In the genomic region with DNA sequence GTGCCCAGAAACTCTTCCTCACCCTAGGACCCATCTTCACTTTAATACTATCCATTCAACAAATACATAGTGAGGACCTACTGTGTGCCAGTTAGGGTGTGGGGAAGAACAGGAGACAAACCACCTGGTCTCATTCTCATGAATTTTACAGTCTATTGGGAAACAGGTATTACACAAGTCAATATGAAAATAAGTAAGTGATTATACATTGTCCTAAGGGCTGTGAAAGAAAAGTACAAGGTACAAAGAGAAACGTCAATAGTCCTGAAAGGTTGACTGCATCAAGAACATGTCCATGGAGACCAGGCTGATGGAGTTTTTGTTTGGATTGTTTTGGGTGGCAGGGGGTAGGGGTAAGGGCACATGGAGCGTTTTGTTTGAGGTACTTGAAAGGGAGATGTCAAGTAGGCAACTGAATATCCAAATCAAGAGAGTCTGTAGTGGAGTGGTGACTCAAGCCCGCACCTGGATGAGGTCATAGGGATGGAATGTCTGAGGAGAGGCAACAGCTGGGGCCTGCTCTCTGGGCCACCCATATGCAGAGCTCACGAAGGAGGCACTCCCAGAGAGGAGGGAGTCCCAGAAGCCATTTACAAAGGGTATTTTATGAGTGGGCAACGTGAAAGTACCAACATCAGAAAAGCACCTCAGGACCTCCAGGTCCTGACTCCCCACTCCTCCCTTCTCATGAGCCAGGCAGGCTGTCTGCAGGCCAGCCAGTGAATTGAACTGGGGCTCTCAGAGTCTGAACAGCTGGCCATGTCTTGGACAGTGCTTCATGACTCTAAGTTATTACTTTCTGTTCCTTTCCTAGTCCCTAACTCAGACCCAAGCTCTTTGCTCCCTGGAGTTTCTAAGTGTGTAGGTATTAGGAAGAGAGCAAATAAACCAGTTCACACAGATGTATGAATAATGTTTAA, we compare ENCODE assay signal across 2 cellular contexts.
A peak's percentile ranks its signal among the peaks of the same experiment; 100 is the strongest.
TF ChIP-seq lines count a peak whose summit lies in the region.

No MANE protein-coding gene starts in this region.

TF ChIP-seq in WTC11, 78 proteins besides CTCF, POLR2A, EP300 and RAD21:
- TF ChIP-seq ZNF317 (CRISPR knock-in tag; IDR thresholded peaks at IDR 0.05; ENCODE audit: borderline replicate concordance, low read depth), result no peak
- TF ChIP-seq, protein P1, sequence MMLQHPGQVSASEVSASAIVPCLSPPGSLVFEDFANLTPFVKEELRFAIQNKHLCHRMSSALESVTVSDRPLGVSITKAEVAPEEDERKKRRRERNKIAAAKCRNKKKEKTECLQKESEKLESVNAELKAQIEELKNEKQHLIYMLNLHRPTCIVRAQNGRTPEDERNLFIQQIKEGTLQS (CRISPR knock-in tag; conservative IDR thresholded peaks at IDR 0.05), result no peak
- no peak for TF ChIP-seq SMAD3 (CRISPR knock-in tag; IDR thresholded peaks at IDR 0.05; ENCODE audit: borderline replicate concordance)
- TF ChIP-seq NR1H2 (CRISPR knock-in tag; IDR thresholded peaks at IDR 0.05), result no peak
- TF ChIP-seq EMX1 (CRISPR knock-in tag; IDR thresholded peaks at IDR 0.05), result no peak
- TF ChIP-seq CREB1 (CRISPR knock-in tag; IDR thresholded peaks at IDR 0.05), result no peak
- no peak for TF ChIP-seq ZNF671 (CRISPR knock-in tag; IDR thresholded peaks at IDR 0.05)
- no peak for TF ChIP-seq CREM (CRISPR knock-in tag; IDR thresholded peaks at IDR 0.05)
- TF ChIP-seq, protein P2, sequence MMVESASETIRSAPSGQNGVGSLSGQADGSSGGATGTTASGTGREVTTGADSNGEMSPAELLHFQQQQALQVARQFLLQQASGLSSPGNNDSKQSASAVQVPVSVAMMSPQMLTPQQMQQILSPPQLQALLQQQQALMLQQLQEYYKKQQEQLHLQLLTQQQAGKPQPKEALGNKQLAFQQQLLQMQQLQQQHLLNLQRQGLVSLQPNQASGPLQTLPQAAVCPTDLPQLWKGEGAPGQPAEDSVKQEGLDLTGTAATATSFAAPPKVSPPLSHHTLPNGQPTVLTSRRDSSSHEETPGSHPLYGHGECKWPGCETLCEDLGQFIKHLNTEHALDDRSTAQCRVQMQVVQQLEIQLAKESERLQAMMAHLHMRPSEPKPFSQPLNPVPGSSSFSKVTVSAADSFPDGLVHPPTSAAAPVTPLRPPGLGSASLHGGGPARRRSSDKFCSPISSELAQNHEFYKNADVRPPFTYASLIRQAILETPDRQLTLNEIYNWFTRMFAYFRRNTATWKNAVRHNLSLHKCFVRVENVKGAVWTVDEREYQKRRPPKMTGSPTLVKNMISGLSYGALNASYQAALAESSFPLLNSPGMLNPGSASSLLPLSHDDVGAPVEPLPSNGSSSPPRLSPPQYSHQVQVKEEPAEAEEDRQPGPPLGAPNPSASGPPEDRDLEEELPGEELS (CRISPR knock-in tag; IDR thresholded peaks at IDR 0.05), result no peak
- TF ChIP-seq, protein P3, sequence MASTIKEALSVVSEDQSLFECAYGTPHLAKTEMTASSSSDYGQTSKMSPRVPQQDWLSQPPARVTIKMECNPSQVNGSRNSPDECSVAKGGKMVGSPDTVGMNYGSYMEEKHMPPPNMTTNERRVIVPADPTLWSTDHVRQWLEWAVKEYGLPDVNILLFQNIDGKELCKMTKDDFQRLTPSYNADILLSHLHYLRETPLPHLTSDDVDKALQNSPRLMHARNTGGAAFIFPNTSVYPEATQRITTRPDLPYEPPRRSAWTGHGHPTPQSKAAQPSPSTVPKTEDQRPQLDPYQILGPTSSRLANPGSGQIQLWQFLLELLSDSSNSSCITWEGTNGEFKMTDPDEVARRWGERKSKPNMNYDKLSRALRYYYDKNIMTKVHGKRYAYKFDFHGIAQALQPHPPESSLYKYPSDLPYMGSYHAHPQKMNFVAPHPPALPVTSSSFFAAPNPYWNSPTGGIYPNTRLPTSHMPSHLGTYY (CRISPR knock-in tag; IDR thresholded peaks at IDR 0.05), result no peak

TF ChIP-seq in HepG2, 621 proteins besides CTCF, POLR2A, EP300 and RAD21 (continued from another document and continues in another):
- TF ChIP-seq, protein P4, sequence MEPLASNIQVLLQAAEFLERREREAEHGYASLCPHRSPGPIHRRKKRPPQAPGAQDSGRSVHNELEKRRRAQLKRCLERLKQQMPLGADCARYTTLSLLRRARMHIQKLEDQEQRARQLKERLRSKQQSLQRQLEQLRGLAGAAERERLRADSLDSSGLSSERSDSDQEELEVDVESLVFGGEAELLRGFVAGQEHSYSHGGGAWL (CRISPR knock-in tag; IDR thresholded peaks at IDR 0.05), result no peak
- TF ChIP-seq, protein P5, sequence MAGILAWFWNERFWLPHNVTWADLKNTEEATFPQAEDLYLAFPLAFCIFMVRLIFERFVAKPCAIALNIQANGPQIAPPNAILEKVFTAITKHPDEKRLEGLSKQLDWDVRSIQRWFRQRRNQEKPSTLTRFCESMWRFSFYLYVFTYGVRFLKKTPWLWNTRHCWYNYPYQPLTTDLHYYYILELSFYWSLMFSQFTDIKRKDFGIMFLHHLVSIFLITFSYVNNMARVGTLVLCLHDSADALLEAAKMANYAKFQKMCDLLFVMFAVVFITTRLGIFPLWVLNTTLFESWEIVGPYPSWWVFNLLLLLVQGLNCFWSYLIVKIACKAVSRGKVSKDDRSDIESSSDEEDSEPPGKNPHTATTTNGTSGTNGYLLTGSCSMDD (CRISPR knock-in tag; IDR thresholded peaks at IDR 0.05), result no peak
- TF ChIP-seq, protein P6, sequence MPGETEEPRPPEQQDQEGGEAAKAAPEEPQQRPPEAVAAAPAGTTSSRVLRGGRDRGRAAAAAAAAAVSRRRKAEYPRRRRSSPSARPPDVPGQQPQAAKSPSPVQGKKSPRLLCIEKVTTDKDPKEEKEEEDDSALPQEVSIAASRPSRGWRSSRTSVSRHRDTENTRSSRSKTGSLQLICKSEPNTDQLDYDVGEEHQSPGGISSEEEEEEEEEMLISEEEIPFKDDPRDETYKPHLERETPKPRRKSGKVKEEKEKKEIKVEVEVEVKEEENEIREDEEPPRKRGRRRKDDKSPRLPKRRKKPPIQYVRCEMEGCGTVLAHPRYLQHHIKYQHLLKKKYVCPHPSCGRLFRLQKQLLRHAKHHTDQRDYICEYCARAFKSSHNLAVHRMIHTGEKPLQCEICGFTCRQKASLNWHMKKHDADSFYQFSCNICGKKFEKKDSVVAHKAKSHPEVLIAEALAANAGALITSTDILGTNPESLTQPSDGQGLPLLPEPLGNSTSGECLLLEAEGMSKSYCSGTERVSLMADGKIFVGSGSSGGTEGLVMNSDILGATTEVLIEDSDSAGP (CRISPR knock-in tag; IDR thresholded peaks at IDR 0.05; ENCODE audit: borderline replicate concordance), result 0 out of 2 replicates have a peak, but pooled peaks have one; percentile 7
- TF ChIP-seq MEF2D (CRISPR knock-in tag; IDR thresholded peaks at IDR 0.05) (no peak), ZNF557 (CRISPR knock-in tag; IDR thresholded peaks at IDR 0.05) (no peak), ZNF614 (CRISPR knock-in tag; IDR thresholded peaks at IDR 0.05; ENCODE audit: borderline replicate concordance) (peak; percentile 60), TCF7 (IDR thresholded peaks at IDR 0.05; ENCODE audit: low read depth) (peak; percentile 19; the same call in 1 of the 2 replicates), ZNF562 (CRISPR knock-in tag; IDR thresholded peaks at IDR 0.05; ENCODE audit: borderline replicate concordance) (no peak), ZFP82 (CRISPR knock-in tag; IDR thresholded peaks at IDR 0.05; ENCODE audit: borderline replicate concordance) (peak; percentile 75; the same call in 1 of the 2 replicates), CREM (IDR thresholded peaks at IDR 0.05) (peak; percentile 36; the same call in 1 of the 2 replicates), CREM (CRISPR knock-in tag; IDR thresholded peaks at IDR 0.05) (no peak), ZNF644 (CRISPR knock-in tag; IDR thresholded peaks at IDR 0.05; ENCODE audit: low read depth) (peak; percentile 47; the same call in 1 of the 2 replicates), NRL (CRISPR knock-in tag; IDR thresholded peaks at IDR 0.05; ENCODE audit: borderline replicate concordance) (no peak), ZNF670 (CRISPR knock-in tag; IDR thresholded peaks at IDR 0.05; ENCODE audit: borderline replicate concordance) (peak; percentile 25; the same call in 1 of the 2 replicates), ZNF749 (CRISPR knock-in tag; IDR thresholded peaks at IDR 0.05; ENCODE audit: borderline replicate concordance) (no peak), CREB1 (IDR thresholded peaks at IDR 0.05) (no peak; the same call in 1 of the 2 replicates), CREB1 (CRISPR knock-in tag; IDR thresholded peaks at IDR 0.05) (peak; percentile 59), ONECUT2 (CRISPR knock-in tag; IDR thresholded peaks at IDR 0.05) (peak; percentile 66; the same call in 1 of the 2 replicates), ZNF792 (CRISPR knock-in tag; IDR thresholded peaks at IDR 0.05) (0 out of 2 replicates have a peak, but pooled peaks have one; percentile 13)
- TF ChIP-seq, protein P7, sequence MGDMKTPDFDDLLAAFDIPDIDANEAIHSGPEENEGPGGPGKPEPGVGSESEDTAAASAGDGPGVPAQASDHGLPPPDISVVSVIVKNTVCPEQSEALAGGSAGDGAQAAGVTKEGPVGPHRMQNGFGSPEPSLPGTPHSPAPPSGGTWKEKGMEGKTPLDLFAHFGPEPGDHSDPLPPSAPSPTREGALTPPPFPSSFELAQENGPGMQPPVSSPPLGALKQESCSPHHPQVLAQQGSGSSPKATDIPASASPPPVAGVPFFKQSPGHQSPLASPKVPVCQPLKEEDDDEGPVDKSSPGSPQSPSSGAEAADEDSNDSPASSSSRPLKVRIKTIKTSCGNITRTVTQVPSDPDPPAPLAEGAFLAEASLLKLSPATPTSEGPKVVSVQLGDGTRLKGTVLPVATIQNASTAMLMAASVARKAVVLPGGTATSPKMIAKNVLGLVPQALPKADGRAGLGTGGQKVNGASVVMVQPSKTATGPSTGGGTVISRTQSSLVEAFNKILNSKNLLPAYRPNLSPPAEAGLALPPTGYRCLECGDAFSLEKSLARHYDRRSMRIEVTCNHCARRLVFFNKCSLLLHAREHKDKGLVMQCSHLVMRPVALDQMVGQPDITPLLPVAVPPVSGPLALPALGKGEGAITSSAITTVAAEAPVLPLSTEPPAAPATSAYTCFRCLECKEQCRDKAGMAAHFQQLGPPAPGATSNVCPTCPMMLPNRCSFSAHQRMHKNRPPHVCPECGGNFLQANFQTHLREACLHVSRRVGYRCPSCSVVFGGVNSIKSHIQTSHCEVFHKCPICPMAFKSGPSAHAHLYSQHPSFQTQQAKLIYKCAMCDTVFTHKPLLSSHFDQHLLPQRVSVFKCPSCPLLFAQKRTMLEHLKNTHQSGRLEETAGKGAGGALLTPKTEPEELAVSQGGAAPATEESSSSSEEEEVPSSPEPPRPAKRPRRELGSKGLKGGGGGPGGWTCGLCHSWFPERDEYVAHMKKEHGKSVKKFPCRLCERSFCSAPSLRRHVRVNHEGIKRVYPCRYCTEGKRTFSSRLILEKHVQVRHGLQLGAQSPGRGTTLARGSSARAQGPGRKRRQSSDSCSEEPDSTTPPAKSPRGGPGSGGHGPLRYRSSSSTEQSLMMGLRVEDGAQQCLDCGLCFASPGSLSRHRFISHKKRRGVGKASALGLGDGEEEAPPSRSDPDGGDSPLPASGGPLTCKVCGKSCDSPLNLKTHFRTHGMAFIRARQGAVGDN (CRISPR knock-in tag; IDR thresholded peaks at IDR 0.05), result peak; percentile 27
- TF ChIP-seq, protein P8, sequence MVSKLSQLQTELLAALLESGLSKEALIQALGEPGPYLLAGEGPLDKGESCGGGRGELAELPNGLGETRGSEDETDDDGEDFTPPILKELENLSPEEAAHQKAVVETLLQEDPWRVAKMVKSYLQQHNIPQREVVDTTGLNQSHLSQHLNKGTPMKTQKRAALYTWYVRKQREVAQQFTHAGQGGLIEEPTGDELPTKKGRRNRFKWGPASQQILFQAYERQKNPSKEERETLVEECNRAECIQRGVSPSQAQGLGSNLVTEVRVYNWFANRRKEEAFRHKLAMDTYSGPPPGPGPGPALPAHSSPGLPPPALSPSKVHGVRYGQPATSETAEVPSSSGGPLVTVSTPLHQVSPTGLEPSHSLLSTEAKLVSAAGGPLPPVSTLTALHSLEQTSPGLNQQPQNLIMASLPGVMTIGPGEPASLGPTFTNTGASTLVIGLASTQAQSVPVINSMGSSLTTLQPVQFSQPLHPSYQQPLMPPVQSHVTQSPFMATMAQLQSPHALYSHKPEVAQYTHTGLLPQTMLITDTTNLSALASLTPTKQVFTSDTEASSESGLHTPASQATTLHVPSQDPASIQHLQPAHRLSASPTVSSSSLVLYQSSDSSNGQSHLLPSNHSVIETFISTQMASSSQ (IDR thresholded peaks at IDR 0.05; ENCODE audit: low read depth), result peak; percentile 30; the same call in 1 of the 2 replicates
- TF ChIP-seq, protein P8 (CRISPR knock-in tag; IDR thresholded peaks at IDR 0.05; ENCODE audit: borderline replicate concordance), result peak; percentile 31; the same call in 1 of the 2 replicates
